ENCODE assay signal across 8 cellular contexts in the genomic region with DNA sequence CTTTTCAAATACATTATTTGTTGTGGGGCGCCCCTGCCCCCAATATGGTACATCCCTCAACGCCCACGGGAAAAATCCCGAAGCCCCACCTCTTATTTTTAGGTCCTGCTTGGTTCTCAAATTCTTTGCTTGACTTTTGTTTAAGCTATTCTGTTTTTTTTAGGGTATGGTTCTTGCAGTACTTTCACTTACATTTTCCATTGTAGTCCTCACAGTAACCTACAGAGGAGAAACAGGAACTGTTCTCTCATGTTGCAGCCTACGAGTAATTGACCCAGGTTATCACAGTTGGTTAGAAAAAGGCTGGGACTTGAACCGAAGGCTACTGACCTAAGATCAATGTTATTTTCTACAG. TPM values are rescaled to one million over a fixed set of nuclear protein-coding genes. Genes with fewer than 3 reads are reported as not detected.
DNase-seq lines count a peak whose midpoint lies in the region; ATAC-seq and TF ChIP-seq lines count a peak whose summit lies in the region.

No MANE protein-coding gene starts in this region.

- H3K27me3 ChIP-seq in CD4-positive, alpha-beta T cell (ENCODE audit: control insufficient read depth, insufficient read depth, low read length), result no peaks in the 10 kb centered on the region
- no peaks in the 10 kb centered on the region for H3K27me3 ChIP-seq in PC-9 (ENCODE audit: insufficient read depth, low read depth)
- no peaks in the 10 kb centered on the region for H3K27me3 ChIP-seq in mucosa of stomach (ENCODE audit: control insufficient read depth, insufficient read depth, low read length)

- H3K4me3 ChIP-seq in PC-9, result peak overlapping the region; percentile 85
- H3K4me3 ChIP-seq in mucosa of stomach (ENCODE audit: low read length), result peak overlapping the region; percentile 47

- no peaks in the 10 kb centered on the region for H3K9me3 Mint-ChIP-seq in CD4-positive, alpha-beta T cell
- peaks cover 1% of the 10 kb centered on the region for H3K9me3 Mint-ChIP-seq in dendritic cell treated with granulocyte-macrophage colony-stimulating factor and Interleukin-4, amounts not matched to agents 40 ng/mL and 50 ng/mL, for 4 days

- peaks cover 48% of the 10 kb centered on the region for H3K4me1 Mint-ChIP-seq in CD4-positive, alpha-beta T cell (ENCODE audit: low read depth)
- H3K4me1 Mint-ChIP-seq in dendritic cell treated with granulocyte-macrophage colony-stimulating factor and Interleukin-4, amounts not matched to agents 40 ng/mL and 50 ng/mL, for 4 days (ENCODE audit: low read depth), result peaks cover 18% of the 10 kb centered on the region

- H4K20me1 ChIP-seq in PC-9 (ENCODE audit: insufficient read depth), result no peaks in the 10 kb centered on the region

- BruUV-seq in PC-9 (replicated peaks; lab: Mats Ljungman, UMichigan), result TSS peak; percentile 78

- H3K4me3 Mint-ChIP-seq in CD4-positive, alpha-beta T cell, result peak overlapping the region; percentile 89
- peak overlapping the region; percentile 79 for H3K4me3 Mint-ChIP-seq in dendritic cell treated with granulocyte-macrophage colony-stimulating factor and Interleukin-4, amounts not matched to agents 40 ng/mL and 50 ng/mL, for 4 days

- no peaks in the 10 kb centered on the region for H3K9me2 ChIP-seq in PC-9 (ENCODE audit: insufficient read depth)

- no peaks in the 10 kb centered on the region for H3K9me3 ChIP-seq in CD4-positive, alpha-beta T cell (ENCODE audit: control insufficient read depth, low read length)
- H3K9me3 ChIP-seq in PC-9 (ENCODE audit: insufficient read depth, low read depth) (no peaks in the 10 kb centered on the region), mucosa of stomach (ENCODE audit: control insufficient read depth, low read length) (no peaks in the 10 kb centered on the region)

- H3K79me2 ChIP-seq in PC-9 (ENCODE audit: low read depth), result peaks cover 13% of the 10 kb centered on the region; the same call in 1 of the 2 replicates

- peak overlapping the region; percentile 93 for H3K9ac ChIP-seq in mucosa of stomach (ENCODE audit: low read length)

- H3K27ac Mint-ChIP-seq in CD4-positive, alpha-beta T cell, result peak overlapping the region; percentile 95
- H3K27ac Mint-ChIP-seq in dendritic cell treated with granulocyte-macrophage colony-stimulating factor and Interleukin-4, amounts not matched to agents 40 ng/mL and 50 ng/mL, for 4 days, result peak overlapping the region; percentile 98

- peak overlapping the region; percentile 91 for H3K4me2 ChIP-seq in PC-9

- H2AFZ ChIP-seq in PC-9, result peak overlapping the region; percentile 87

- POLR2A ChIA-PET in CD4-positive, alpha-beta T cell (lab: Charles Lee), result interaction anchor here (0.6 to 5.8 kb wide), 13 partner anchors 9 to 209 kb away, joined by 3 to 167 read pairs (median 10); no protein-coding TSS in a partner anchor
- POLR2A ChIA-PET in PC-9 (lab: Charles Lee; ENCODE audit: unreplicated experiment), result interaction anchor here (0.8 to 0.9 kb wide), 2 partner anchors 131 to 296 kb away, joined by 3 to 10 read pairs; no protein-coding TSS in a partner anchor

- intact Hi-C loops in CD4-positive, alpha-beta T cell (cut with DNase I, micrococcal nuclease), result loop anchor here (1.0 to 10.0 kb wide), 11 partner anchors 15 to 305 kb away; partner anchors contain the start of genes BTG3 (in 1 of the 2) and CXADR (in 1 of the 2)
- intact Hi-C loops in PC-9 (cut with micrococcal nuclease; ENCODE audit: unreplicated experiment), result loop anchor here (1.0 to 5.0 kb wide), 3 partner anchors 82 to 141 kb away; no protein-coding TSS in a partner anchor
- intact Hi-C loops in dendritic cell treated with granulocyte-macrophage colony-stimulating factor and Interleukin-4, amounts not matched to agents 40 ng/mL and 50 ng/mL, for 4 days (cut with micrococcal nuclease), result loop anchor here (1.0 to 5.0 kb wide), 3 partner anchors 27 to 207 kb away; partner anchors contain the start of gene BTG3

- H3K27ac ChIP-seq in CD4-positive, alpha-beta T cell (ENCODE audit: low read depth, low read length), result peak overlapping the region; percentile 92
- H3K27ac ChIP-seq in PC-9, result peak overlapping the region; percentile 91

- no peaks in the 10 kb centered on the region; the same call in 1 of the 2 replicates for H3F3A ChIP-seq in PC-9 (ENCODE audit: insufficient read depth, low read depth)

- peaks cover 23% of the 10 kb centered on the region for H3K4me1 ChIP-seq in PC-9 (replicated peaks; ENCODE audit: insufficient read depth)
- H3K4me1 ChIP-seq in mucosa of stomach (ENCODE audit: control insufficient read depth, insufficient read depth, low read length), result peaks cover 3% of the 10 kb centered on the region

- DNase-seq in CD4-positive, alpha-beta T cell, result no peak
- DNase-seq in PC-9 (no peak), SK-N-DZ (ENCODE audit: low spot score) (no peak), activated gamma-delta T cell treated with Interleukin-2 at 50 U/mL for 16 hours (no peak)

- TF ChIP-seq CTCF in CD4-positive, alpha-beta T cell (IDR thresholded peaks at IDR 0.05), result no peak
- no peak for TF ChIP-seq CTCF in PC-9 (conservative IDR thresholded peaks at IDR 0.05)

- H3K27me3 Mint-ChIP-seq in CD4-positive, alpha-beta T cell, result no peaks in the 10 kb centered on the region
- H3K27me3 Mint-ChIP-seq in dendritic cell treated with granulocyte-macrophage colony-stimulating factor and Interleukin-4, amounts not matched to agents 40 ng/mL and 50 ng/mL, for 4 days, result peaks cover 2% of the 10 kb centered on the region

- CTCF ChIA-PET in CD4-positive, alpha-beta T cell (lab: Charles Lee), result interaction anchor here (1.1 kb wide), 1 partner anchor 36 kb away, joined by 3 read pairs; no protein-coding TSS in a partner anchor
- CTCF ChIA-PET in PC-9 (lab: Charles Lee), result interaction anchor here (0.6 kb wide), 1 partner anchor 105 kb away, joined by 3 read pairs; no protein-coding TSS in a partner anchor

- H3K36me3 Mint-ChIP-seq in CD4-positive, alpha-beta T cell (ENCODE audit: low read depth), result peaks cover 34% of the 10 kb centered on the region
- peaks cover 22% of the 10 kb centered on the region for H3K36me3 Mint-ChIP-seq in dendritic cell treated with granulocyte-macrophage colony-stimulating factor and Interleukin-4, amounts not matched to agents 40 ng/mL and 50 ng/mL, for 4 days (ENCODE audit: low read depth)

- H3K36me3 ChIP-seq in PC-9 (ENCODE audit: low read depth) (no peaks in the 10 kb centered on the region), mucosa of stomach (ENCODE audit: control insufficient read depth, insufficient read depth, low read length) (no peaks in the 10 kb centered on the region)

- peak; percentile 62 for ATAC-seq in CD4-positive, alpha-beta T cell (ENCODE audit: poor library complexity)
- ATAC-seq in GM19043 (IDR thresholded peaks at IDR 0.05; ENCODE audit: low read depth, unreplicated experiment), result peak; percentile 66
- peak; percentile 56 for ATAC-seq in HG03108 (IDR thresholded peaks at IDR 0.05; ENCODE audit: unreplicated experiment)

RNA-seq across cellular contexts. Expression of gene C21orf91, which starts 0.7 kb away (rescaled TPM):
- 10 to 100 TPM; 40.9 to 42.2 TPM for total RNA-seq in CD4-positive, alpha-beta T cell
- 14.5 and 15.5 TPM in 2 replicates for total RNA-seq in PC-9 (2021)
- polyA plus RNA-seq in SK-N-DZ (2014; cell fraction: cytosol; rRNA removed), result 7.3 and 9.8 TPM in 2 replicates
- 5.9 and 8.4 TPM in 2 replicates for polyA plus RNA-seq in SK-N-DZ (2014; cell fraction: nucleus; rRNA removed)
